In the genomic region with DNA sequence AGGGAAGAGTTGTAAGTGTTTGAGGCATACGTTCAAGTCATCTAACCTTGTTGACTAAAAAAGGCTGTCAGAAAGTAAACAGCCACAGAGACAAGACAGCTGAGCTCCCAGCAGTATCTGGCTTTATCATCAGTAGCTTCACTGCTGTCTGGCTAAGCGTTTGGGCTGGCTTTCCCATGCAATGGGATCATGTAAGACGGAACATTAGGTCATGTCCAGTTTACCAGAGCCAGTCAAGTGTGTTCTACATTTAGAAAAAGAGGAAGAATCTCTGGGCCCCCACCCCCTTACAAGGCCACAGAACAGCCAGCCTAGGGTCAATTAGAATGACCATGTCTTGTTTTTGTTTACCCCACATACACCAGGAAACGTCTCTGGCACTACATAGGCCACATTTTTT, we compare ENCODE assay signal across 17 cellular contexts. TPM values are rescaled to one million over a fixed set of nuclear protein-coding genes. Genes with fewer than 3 reads are reported as not detected.
DNase-seq lines count a peak whose midpoint lies in the region; ATAC-seq and TF ChIP-seq lines count a peak whose summit lies in the region.
"Had no signal": no experiment of that assay in that cellular context is flagged by ENCODE, and none has a peak within 500 bp of the region (broad histone marks: within the 10 kb centered on the region; RNA-seq: fewer than 3 reads in every experiment).

No MANE protein-coding gene starts in this region.

- H3K27me3 Mint-ChIP-seq in naive thymus-derived CD8-positive, alpha-beta T cell, result no peaks in the 10 kb centered on the region
- H3K27me3 Mint-ChIP-seq: naive B cell had no signal

- H3K36me3 ChIP-seq in gastroesophageal sphincter, result no peaks in the 10 kb centered on the region
- no peaks in the 10 kb centered on the region for H3K36me3 ChIP-seq in lower lobe of right lung
- H3K36me3 ChIP-seq in spleen, result no peaks in the 10 kb centered on the region
- H3K36me3 ChIP-seq: ascending aorta, colonic mucosa had no signal

- H3K27ac Mint-ChIP-seq in naive thymus-derived CD8-positive, alpha-beta T cell, result peak overlapping the region in 1 of 10 donors; percentile 48

- DNase-seq in NOMO-1 (lab: John Stamatoyannopoulos, UW; ENCODE audit: unreplicated experiment in 2 of 2), result peak; percentile 49 to 53
- peak; percentile 69 for DNase-seq in lower lobe of right lung
- DNase-seq in spleen, result no peak
- no peak for DNase-seq in HuH-7 (ENCODE audit: low spot score)
- no peak for DNase-seq in naive thymus-derived CD8-positive, alpha-beta T cell
- DNase-seq: activated gamma-delta T cell treated with Interleukin-2 at 50 U/mL for 16 hours; colonic mucosa; DMS 273 treated with DMSO at 0.1 percent for 48 hours; naive B cell; NCI-H1694; NCI-H526; PC-3; stimulated activated CD4-positive, alpha-beta T cell treated with anti-CD3 and anti-CD28 coated beads, Interleukin-1b, Interleukin-23, amount 100 ng/mL, for 48 hours had no signal

- TF ChIP-seq POLR2A in gastroesophageal sphincter (IDR thresholded peaks at IDR 0.05), result no peak
- no peak for TF ChIP-seq POLR2A in spleen (IDR thresholded peaks at IDR 0.05)

- WGBS in gastroesophageal sphincter (ENCODE audit: low coverage in 1 of 2), 2 donors, result 31 to 39% methylated on average over 4 of the region's 4 CpGs
- WGBS in spleen, 5 donors, result 25 to 56% (median 34%) methylated on average over 4 of the region's 4 CpGs

- intact Hi-C loops in lower lobe of right lung (cut with DNase I) (no loop called here), spleen (cut with DNase I; ENCODE audit: low total_unique reads) (no loop called here)

- no peak overlapping the region for H3K4me3 Mint-ChIP-seq in naive thymus-derived CD8-positive, alpha-beta T cell
- H3K4me3 Mint-ChIP-seq: naive B cell had no signal

- TF ChIP-seq EP300 in gastroesophageal sphincter (IDR thresholded peaks at IDR 0.05), result no peak

- H3K4me1 ChIP-seq in gastroesophageal sphincter (no peaks in the 10 kb centered on the region), lower lobe of right lung (peaks cover 6% of the 10 kb centered on the region), spleen (peaks cover 0 to 52% (median 13%) of the 10 kb centered on the region in 6 donors)
- H3K4me1 ChIP-seq: ascending aorta, colonic mucosa had no signal

- H3K36me3 Mint-ChIP-seq in naive thymus-derived CD8-positive, alpha-beta T cell, result peaks cover 0 to 9% (median 4%) of the 10 kb centered on the region in 3 donors

- peaks cover 0 to 12% (median 3%) of the 10 kb centered on the region in 9 donors for H3K9me3 Mint-ChIP-seq in naive thymus-derived CD8-positive, alpha-beta T cell

- H3K27me3 ChIP-seq in gastroesophageal sphincter, result no peaks in the 10 kb centered on the region
- H3K27me3 ChIP-seq in lower lobe of right lung (ENCODE audit: low read depth), result no peaks in the 10 kb centered on the region
- no peaks in the 10 kb centered on the region for H3K27me3 ChIP-seq in spleen (replicated peaks in 1 of 7)
- H3K27me3 ChIP-seq: ascending aorta, colonic mucosa had no signal

- H3K4me3 ChIP-seq in gastroesophageal sphincter (no peak overlapping the region), lower lobe of right lung (no peak overlapping the region), spleen (no peak overlapping the region)
- H3K4me3 ChIP-seq: ascending aorta, colonic mucosa had no signal

- H3K9me3 ChIP-seq in gastroesophageal sphincter (no peaks in the 10 kb centered on the region), lower lobe of right lung (no peaks in the 10 kb centered on the region), spleen (no peaks in the 10 kb centered on the region)
- H3K9me3 ChIP-seq: ascending aorta, colonic mucosa had no signal

- peak; percentile 61 for ATAC-seq in gastroesophageal sphincter
- ATAC-seq in lower lobe of right lung, result peak; percentile 77 to 93
- no peak for ATAC-seq in HG03571 (IDR thresholded peaks at IDR 0.05; ENCODE audit: unreplicated experiment)
- ATAC-seq in HG02610 (IDR thresholded peaks at IDR 0.05; ENCODE audit: unreplicated experiment), result no peak
- no peak for ATAC-seq in naive thymus-derived CD8-positive, alpha-beta T cell
- ATAC-seq: PC-3 had no signal

- TF ChIP-seq CTCF in gastroesophageal sphincter (IDR thresholded peaks at IDR 0.05) (no peak), lower lobe of right lung (IDR thresholded peaks at IDR 0.05) (no peak), spleen (IDR thresholded peaks at IDR 0.05 in 8 of 11, conservative IDR thresholded peaks at IDR 0.05 in 3 of 11) (no peak)

- peaks cover 0 to 10% (median 1%) of the 10 kb centered on the region in 4 donors for H3K4me1 Mint-ChIP-seq in naive thymus-derived CD8-positive, alpha-beta T cell

- POLR2A ChIA-PET in naive thymus-derived CD8-positive, alpha-beta T cell (lab: Charles Lee), result no interaction called here

- H3K27ac ChIP-seq in gastroesophageal sphincter (no peak overlapping the region), lower lobe of right lung (peak overlapping the region; percentile 56), spleen (peak overlapping the region in 6 of 8 donors; percentile 66 to 84 (median 78))
- H3K27ac ChIP-seq: ascending aorta, colonic mucosa had no signal

RNA-seq across cellular contexts. Expression of a gene that starts 51.3 kb away (rescaled TPM):
- total RNA-seq in gastroesophageal sphincter (10 to 100 TPM; 12.8 to 23.7 (median 15.5) TPM), lower lobe of right lung (80.0 TPM), spleen (10 to 100 TPM; 54.5 to 96.5 (median 86.2) TPM)
- 10 to 100 TPM; 35.9 to 63.6 (median 49.6) TPM for polyA plus RNA-seq in spleen
- 10 to 100 TPM; 23.7 to 25.8 TPM for total RNA-seq in naive thymus-derived CD8-positive, alpha-beta T cell
- 1 to 10 TPM; 5.9 to 7.8 (median 6.5) TPM for polyA plus RNA-seq in naive thymus-derived CD8-positive, alpha-beta T cell

Comparison
In these comparisons a context has a peak if more than half of its experiments do, and no peak if none do; other contexts are left out.
1. DNase-seq: peak in NOMO-1 (2 of 2) and lower lobe of right lung (single experiment); none in spleen (single experiment), HuH-7 (single experiment) and naive thymus-derived CD8-positive, alpha-beta T cell (0 of 10).
2. ATAC-seq: peak in gastroesophageal sphincter (single experiment) and lower lobe of right lung (2 of 2); none in HG03571 (single experiment), HG02610 (single experiment) and naive thymus-derived CD8-positive, alpha-beta T cell (0 of 2).
3. H3K27ac ChIP-seq: peak in lower lobe of right lung (single experiment) and spleen (6 of 8); none in gastroesophageal sphincter (0 of 4).